1 cellular context compared by ENCODE assay signal in genomic region chr7:152759655-152760383, GRCh38.
TF ChIP-seq lines count a peak whose summit lies in the region.

TSS of gene ACTR3B (plus strand) at chr7:152759752. CDS start at chr7:152759883, 131 bp downstream.

TF ChIP-seq in K562, 482 proteins besides CTCF, POLR2A, EP300 and RAD21 (continued from another document and continues in another):
- TF ChIP-seq THRB (CRISPR knock-in tag; conservative IDR thresholded peaks at IDR 0.05) (no peak), CC2D1A (IDR thresholded peaks at IDR 0.05) (no peak), SAFB2 (IDR thresholded peaks at IDR 0.05; ENCODE audit: borderline replicate concordance, low read depth, low read length, severe bottlenecking) (no peak), E2F3 (CRISPR knock-in tag; IDR thresholded peaks at IDR 0.05) (no peak), PURB (CRISPR knock-in tag; IDR thresholded peaks at IDR 0.05; ENCODE audit: low read depth) (no peak), MCM2 (IDR thresholded peaks at IDR 0.05; ENCODE audit: low read depth) (no peak), FOXP1 (CRISPR knock-in tag; IDR thresholded peaks at IDR 0.05) (no peak), ZNF133 (CRISPR knock-in tag; IDR thresholded peaks at IDR 0.05) (no peak), HNRNPK (IDR thresholded peaks at IDR 0.05; ENCODE audit: low read depth, low read length, poor library complexity, severe bottlenecking) (no peak), POLR3A (IDR thresholded peaks at IDR 0.05; ENCODE audit: borderline replicate concordance, extremely low read depth, insufficient read depth, insufficient read length) (no peak), MTF1 (CRISPR knock-in tag; IDR thresholded peaks at IDR 0.05; ENCODE audit: borderline replicate concordance) (no peak), ZNF408 (CRISPR knock-in tag; IDR thresholded peaks at IDR 0.05; ENCODE audit: low read depth) (no peak), NFATC3 (IDR thresholded peaks at IDR 0.05) (no peak), CREBBP (IDR thresholded peaks at IDR 0.05; ENCODE audit: low read depth, low read length) (no peak), PHF8 (IDR thresholded peaks at IDR 0.05; ENCODE audit: borderline replicate concordance, low read length) (peak; percentile 95; the same call in 1 of the 2 replicates), BRD4 (IDR thresholded peaks at IDR 0.05) (no peak), NR2F6 (CRISPR knock-in tag; IDR thresholded peaks at IDR 0.05) (no peak), SRSF9 (IDR thresholded peaks at IDR 0.05; ENCODE audit: borderline replicate concordance, low read depth, low read length) (no peak), TRIM25 (IDR thresholded peaks at IDR 0.05; ENCODE audit: borderline replicate concordance) (no peak), SETDB1 (IDR thresholded peaks at IDR 0.05; ENCODE audit: low read length) (no peak), BMI1 (IDR thresholded peaks at IDR 0.05; ENCODE audit: low read length) (no peak), FIP1L1 (IDR thresholded peaks at IDR 0.05; ENCODE audit: low read depth, low read length, poor library complexity, severe bottlenecking) (peak; percentile 87), MAFG (tag; conservative IDR thresholded peaks at IDR 0.05) (no peak), PTTG1 (tag; IDR thresholded peaks at IDR 0.05; ENCODE audit: low read depth) (no peak), ZNF551 (CRISPR knock-in tag; IDR thresholded peaks at IDR 0.05) (no peak), ZBTB17 (CRISPR knock-in tag; IDR thresholded peaks at IDR 0.05) (no peak), MECOM (CRISPR knock-in tag; IDR thresholded peaks at IDR 0.05) (no peak), MAFK (IDR thresholded peaks at IDR 0.05; ENCODE audit: low read length) (no peak), ZBTB33 (CRISPR knock-in tag; IDR thresholded peaks at IDR 0.05) (no peak), MXI1 (IDR thresholded peaks at IDR 0.05; ENCODE audit: low read depth, low read length) (no peak), LEF1 (IDR thresholded peaks at IDR 0.05) (no peak), ZNF318 (IDR thresholded peaks at IDR 0.05; ENCODE audit: borderline replicate concordance in 1 of 2, low read depth in 1 of 2) (no peak), ZNF384 (IDR thresholded peaks at IDR 0.05; ENCODE audit: low read depth, low read length) (no peak), ADNP (tag; IDR thresholded peaks at IDR 0.05) (no peak), CHD4 (IDR thresholded peaks at IDR 0.05; ENCODE audit: insufficient read depth, insufficient replicate concordance, low read depth, low read length, poor library complexity, severe bottlenecking) (no peak), NR2C2 (CRISPR knock-in tag; IDR thresholded peaks at IDR 0.05) (peak; percentile 19; the same call in 1 of the 2 replicates), NR2C2 (tag; IDR thresholded peaks at IDR 0.05) (peak; percentile 83), NCOA4 (IDR thresholded peaks at IDR 0.05; ENCODE audit: partially characterized antibody) (no peak), CBX5 (IDR thresholded peaks at IDR 0.05; ENCODE audit: borderline replicate concordance, low read depth) (no peak), KLF6 (CRISPR knock-in tag; IDR thresholded peaks at IDR 0.05; ENCODE audit: borderline replicate concordance) (no peak), HINFP (tag; conservative IDR thresholded peaks at IDR 0.05; ENCODE audit: low read depth) (no peak), PHF20 (IDR thresholded peaks at IDR 0.05; ENCODE audit: partially characterized antibody) (no peak), ZNF212 (CRISPR knock-in tag; IDR thresholded peaks at IDR 0.05) (no peak), TOE1 (IDR thresholded peaks at IDR 0.05; ENCODE audit: borderline replicate concordance) (no peak), TOE1 (CRISPR knock-in tag; IDR thresholded peaks at IDR 0.05; ENCODE audit: borderline replicate concordance, low read depth) (no peak), TGIF2 (CRISPR knock-in tag; IDR thresholded peaks at IDR 0.05) (peak; percentile 45; the same call in 1 of the 2 replicates), ESRRB (CRISPR knock-in tag; IDR thresholded peaks at IDR 0.05; ENCODE audit: borderline replicate concordance) (no peak), ELF4 (CRISPR knock-in tag; IDR thresholded peaks at IDR 0.05) (no peak), SMAD2 (IDR thresholded peaks at IDR 0.05; ENCODE audit: low read depth, low read length) (no peak), ETS1 (conservative IDR thresholded peaks at IDR 0.05; ENCODE audit: control insufficient read depth, low read depth, low read length) (no peak; the same call in none of the 2 replicates), MCM7 (IDR thresholded peaks at IDR 0.05) (no peak), SMAD1 (IDR thresholded peaks at IDR 0.05; ENCODE audit: low read depth, low read length, partially characterized antibody) (no peak), L3MBTL2 (IDR thresholded peaks at IDR 0.05) (peak; percentile 95), DPF2 (IDR thresholded peaks at IDR 0.05) (no peak), HDGF (IDR thresholded peaks at IDR 0.05) (no peak), SMARCC2 (IDR thresholded peaks at IDR 0.05; ENCODE audit: low read depth) (no peak), MIER1 (IDR thresholded peaks at IDR 0.05; ENCODE audit: low read depth) (no peak)
